In genomic region chr3:107132674-107133073, GRCh38 we compare ENCODE assay signal across 29 cellular contexts.
"Had no signal": no experiment of that assay in that cellular context is flagged by ENCODE, and none has a peak within 500 bp of the region (broad histone marks: within the 10 kb centered on the region; RNA-seq: fewer than 3 reads in every experiment).

No MANE protein-coding gene starts in this region.

- H3K4me3 Mint-ChIP-seq: activated CD4-positive, alpha-beta memory T cell treated with anti-CD3 and anti-CD28 coated beads, Interleukin-2, amount 10 ng/mL, durations not matched to agents 7 days and 5 days; activated CD4-positive, alpha-beta T cell treated with anti-CD3 and anti-CD28 coated beads for 36 hours; activated naive CD4-positive, alpha-beta T cell treated with anti-CD3 and anti-CD28 coated beads for 36 hours; activated naive CD8-positive, alpha-beta T cell; activated T-helper 17 cell treated with anti-CD3 and anti-CD28 coated beads, Interleukin-2, amount 50 U/mL, for 72 hours had no signal

- H3K4me1 Mint-ChIP-seq: activated CD4-positive, alpha-beta memory T cell treated with anti-CD3 and anti-CD28 coated beads, Interleukin-2, amount 10 ng/mL, durations not matched to agents 7 days and 5 days; activated CD4-positive, alpha-beta T cell treated with anti-CD3 and anti-CD28 coated beads for 36 hours; activated T-helper 17 cell treated with anti-CD3 and anti-CD28 coated beads, Interleukin-2, amount 50 U/mL, for 72 hours had no signal

- ATAC-seq: activated CD4-positive, alpha-beta T cell treated with anti-CD3 and anti-CD28 coated beads for 36 hours; activated T-helper 17 cell treated with anti-CD3 and anti-CD28 coated beads, Interleukin-2, amount 50 U/mL, for 72 hours; Panc1 had no signal

- H3K9me3 Mint-ChIP-seq: activated CD4-positive, alpha-beta memory T cell treated with anti-CD3 and anti-CD28 coated beads, Interleukin-2, amount 10 ng/mL, durations not matched to agents 7 days and 5 days; activated naive CD4-positive, alpha-beta T cell treated with anti-CD3 and anti-CD28 coated beads for 36 hours; activated T-helper 17 cell treated with anti-CD3 and anti-CD28 coated beads, Interleukin-2, amount 50 U/mL, for 72 hours had no signal

- H3K9me3 ChIP-seq: breast epithelium, SK-N-SH had no signal

- H3K27ac ChIP-seq: breast epithelium, KMS-11, RWPE1, SJCRH30, VCaP had no signal

- H3K4me1 ChIP-seq: breast epithelium, SJCRH30 had no signal

- H3K4me3 ChIP-seq: breast epithelium, MG63, SJCRH30 had no signal

- H3K36me3 ChIP-seq: breast epithelium, MG63, SJCRH30 had no signal

- H3K4me2 ChIP-seq: KMS-11, SK-N-SH had no signal

- H3K27me3 Mint-ChIP-seq: activated CD4-positive, alpha-beta memory T cell treated with anti-CD3 and anti-CD28 coated beads, Interleukin-2, amount 10 ng/mL, durations not matched to agents 7 days and 5 days; activated naive CD8-positive, alpha-beta T cell had no signal

- H3K27ac Mint-ChIP-seq: activated CD4-positive, alpha-beta memory T cell treated with anti-CD3 and anti-CD28 coated beads, Interleukin-2, amount 10 ng/mL, durations not matched to agents 7 days and 5 days; activated CD4-positive, alpha-beta T cell treated with anti-CD3 and anti-CD28 coated beads for 36 hours; activated naive CD4-positive, alpha-beta T cell treated with anti-CD3 and anti-CD28 coated beads for 36 hours; activated naive CD8-positive, alpha-beta T cell; activated T-helper 17 cell treated with anti-CD3 and anti-CD28 coated beads, Interleukin-2, amount 50 U/mL, for 72 hours had no signal

- H3K27me3 ChIP-seq: breast epithelium, MG63, SJCRH30 had no signal

- H3K36me3 Mint-ChIP-seq: activated naive CD8-positive, alpha-beta T cell had no signal

- DNase-seq: activated CD4-positive, alpha-beta memory T cell treated with anti-CD3 and anti-CD28 coated beads, Interleukin-2, amount 10 ng/mL, durations not matched to agents 7 days and 5 days; activated CD4-positive, alpha-beta T cell treated with anti-CD3 and anti-CD28 coated beads for 36 hours; activated CD4-positive, alpha-beta T cell treated with anti-CD3 and anti-CD28 coated beads, Interleukin-2, amount 50 U/mL, for 1 hour; activated gamma-delta T cell; activated naive CD4-positive, alpha-beta T cell treated with anti-CD3 and anti-CD28 coated beads for 36 hours; activated T-cell treated with anti-CD3 and anti-CD28 coated beads for 4 hours; activated T-cell treated with anti-CD3 and anti-CD28 coated beads, Interleukin-2, amount 50 U/mL, for 48 hours; central memory CD4-positive, alpha-beta T cell; MG63; MV-4-11; NCI-H1092 treated with DMSO at 0.1 percent for 48 hours; NCI-H1436; NCI-H1694 treated with DMSO at 0.1 percent for 48 hours; NCI-H2029 treated with DMSO at 0.1 percent for 48 hours; NCI-H510A treated with DMSO at 0.1 percent for 48 hours; NCI-H69; NK-92 treated with Interleukin-12 subunit alpha and Interleukin-12 subunit beta, amount 100 ng/mL, for 24 hours; OCI-M1; Right ventricle myocardium superior; SJCRH30; SK-N-SH; T-helper 1 cell had no signal

- H3K9ac ChIP-seq: KMS-11, SK-N-SH had no signal

- H3K9me2 ChIP-seq: SK-N-SH had no signal
